In the genomic region with DNA sequence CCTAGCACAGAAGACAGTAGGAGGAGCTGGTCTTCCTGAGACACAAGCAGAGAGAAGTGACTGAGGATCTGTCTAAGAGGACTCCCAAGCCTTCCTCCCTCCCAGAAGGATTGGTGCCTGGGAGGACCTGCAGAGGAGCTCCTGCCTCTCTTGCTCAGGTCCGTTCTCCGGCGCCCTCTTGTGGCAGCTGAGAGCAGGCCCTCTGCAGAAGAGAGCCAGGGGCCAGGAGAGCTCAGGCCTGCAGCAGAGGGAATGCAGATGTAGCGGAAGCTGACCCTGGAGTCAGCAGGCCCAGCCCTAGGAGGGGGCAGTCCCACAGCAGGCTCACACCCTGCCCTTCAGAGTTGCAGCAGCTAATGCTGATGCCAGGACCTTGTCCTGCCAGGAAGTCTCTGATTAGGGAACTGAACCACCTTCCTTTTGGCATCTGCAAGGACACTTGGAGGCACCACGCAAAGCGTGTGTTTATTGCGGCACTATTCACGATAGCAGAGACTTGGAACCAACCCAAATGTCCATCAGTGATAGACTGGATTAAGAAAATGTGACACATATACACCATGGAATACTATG, we compare ENCODE assay signal across 7 cellular contexts.
DNase-seq lines count a peak whose midpoint lies in the region; TF ChIP-seq lines count a peak whose summit lies in the region.
"Not testable (repeated sequence)": the region's sequence is repeated elsewhere in the genome, so short reads cannot be mapped to it uniquely, and the experiment has no call there.

No MANE protein-coding gene starts in this region.

- H3K4me3 Mint-ChIP-seq in IgD-negative memory B cell, result peak overlapping the region in 1 of 4 donors; percentile 81

- not testable (repeated sequence) for H3K4me1 ChIP-seq in left ventricle myocardium inferior, parathyroid adenoma

- H3K4me3 ChIP-seq in left ventricle myocardium inferior; parathyroid adenoma (ENCODE audit: low read depth, low read length): not testable (repeated sequence)

- intact Hi-C loops in left ventricle myocardium inferior (cut with micrococcal nuclease), result not testable (repeated sequence)

- peaks cover 17 to 36% (median 26%) of the 10 kb centered on the region in 3 donors for H3K4me1 Mint-ChIP-seq in IgD-negative memory B cell

- not testable (repeated sequence) for H3K36me3 ChIP-seq in left ventricle myocardium inferior; parathyroid adenoma (ENCODE audit: control insufficient read depth, insufficient read depth, low read length)

- not testable (repeated sequence) for H3K9me3 Mint-ChIP-seq in IgD-negative memory B cell

- H3K9me3 ChIP-seq in left ventricle myocardium inferior (replicated peaks); parathyroid adenoma (ENCODE audit: control insufficient read depth, low read length): not testable (repeated sequence)

- not testable (repeated sequence) for H3K9ac ChIP-seq in parathyroid adenoma

- DNase-seq in G401 (ENCODE audit: low spot score) (peak; percentile 13), RKO (ENCODE audit: low spot score) (peak; percentile 45), left ventricle myocardium inferior (peak; percentile 47)
- DNase-seq in activated CD8-positive, alpha-beta memory T cell treated with anti-CD3 and anti-CD28 coated beads, Interleukin-2, amount 50 U/mL, for 4 hours, result peak; percentile 61
- peak; percentile 59 for DNase-seq in central memory CD4-positive, alpha-beta T cell

- not testable (repeated sequence) for H3K36me3 Mint-ChIP-seq in IgD-negative memory B cell

- H3K27ac ChIP-seq in left ventricle myocardium inferior (replicated peaks); parathyroid adenoma: not testable (repeated sequence)

- not testable (repeated sequence) for H3K79me2 ChIP-seq in parathyroid adenoma

- H3K27me3 ChIP-seq in left ventricle myocardium inferior (ENCODE audit: low read depth); parathyroid adenoma (ENCODE audit: control insufficient read depth, insufficient read depth, low read length): not testable (repeated sequence)

- not testable (repeated sequence) for H3K27me3 Mint-ChIP-seq in IgD-negative memory B cell

- H2AFZ ChIP-seq in parathyroid adenoma, result not testable (repeated sequence)

- TF ChIP-seq CTCF in left ventricle myocardium inferior (IDR thresholded peaks at IDR 0.05; ENCODE audit: borderline replicate concordance) (peak; percentile 63), parathyroid adenoma (IDR thresholded peaks at IDR 0.05) (peak; percentile 55)

- H3K27ac Mint-ChIP-seq in IgD-negative memory B cell, result peak overlapping the region; percentile 21 to 80 (median 46)

- H3K4me2 ChIP-seq in parathyroid adenoma (ENCODE audit: low read length), result not testable (repeated sequence)

- in situ Hi-C loops in G401 (cut with HindIII; ENCODE audit: low sequenced_read_pairs), result not testable (repeated sequence)
